19 cellular contexts compared by ENCODE assay signal in the genomic region with DNA sequence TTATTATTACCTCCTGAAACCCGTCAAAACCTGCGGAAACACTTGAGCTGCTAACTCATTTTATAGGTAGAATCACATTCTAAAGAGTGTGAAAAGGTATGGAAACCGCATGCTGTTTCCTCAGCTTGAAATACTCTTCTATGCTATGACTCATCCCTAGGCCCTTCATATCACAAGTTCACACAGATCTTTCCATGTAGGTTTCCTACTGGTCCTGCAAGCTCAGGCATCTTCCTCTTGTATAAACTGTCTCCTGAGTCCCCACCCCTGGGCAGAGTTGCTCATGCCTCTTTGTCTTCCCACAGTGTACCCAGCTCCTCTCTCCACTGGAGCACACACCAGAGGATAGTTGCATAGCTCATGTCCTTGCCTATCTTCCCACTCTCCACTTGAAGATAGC.
DNase-seq lines count a peak whose midpoint lies in the region; ATAC-seq, FAIRE-seq and TF ChIP-seq lines count a peak whose summit lies in the region.
"Had no signal": no experiment of that assay in that cellular context is flagged by ENCODE, and none has a peak within 500 bp of the region (broad histone marks: within the 10 kb centered on the region; RNA-seq: fewer than 3 reads in every experiment).

No MANE protein-coding gene starts in this region.

- TF ChIP-seq CTCF in bronchial epithelial cell (IDR thresholded peaks at IDR 0.05; ENCODE audit: insufficient read depth, low read length, severe bottlenecking) (no peak), lower leg skin (IDR thresholded peaks at IDR 0.05) (no peak), upper lobe of right lung (IDR thresholded peaks at IDR 0.05) (no peak)

- FAIRE-seq in bronchial epithelial cell (lab: Jason Lieb, UNC): peak; percentile 96
- FAIRE-seq: D721Med had no signal

- no peak overlapping the region for H3K27ac Mint-ChIP-seq in activated naive CD4-positive, alpha-beta T cell treated with anti-CD3 and anti-CD28 coated beads, Interleukin-2, amount 50 U/mL, for 72 hours
- H3K27ac Mint-ChIP-seq: B cell; CD4-positive, alpha-beta memory T cell had no signal

- no peaks in the 10 kb centered on the region for H3K4me1 ChIP-seq in upper lobe of right lung
- H3K4me1 ChIP-seq: Peyer's patch had no signal

- peak; percentile 40 to 68 for ATAC-seq in activated naive CD4-positive, alpha-beta T cell treated with anti-CD3 and anti-CD28 coated beads, Interleukin-2, amount 50 U/mL, for 72 hours
- no peak for ATAC-seq in GM18861 (IDR thresholded peaks at IDR 0.05; ENCODE audit: unreplicated experiment)
- ATAC-seq in upper lobe of right lung: no peak

- no peak for TF ChIP-seq POLR2A in lower leg skin (IDR thresholded peaks at IDR 0.05)

- H3K9me3 ChIP-seq in upper lobe of right lung: no peaks in the 10 kb centered on the region
- H3K9me3 ChIP-seq: Peyer's patch had no signal

- H3K36me3 ChIP-seq in bronchial epithelial cell (ENCODE audit: control insufficient read depth, insufficient read depth, low read length) (no peaks in the 10 kb centered on the region), upper lobe of right lung (no peaks in the 10 kb centered on the region)
- H3K36me3 ChIP-seq: Peyer's patch had no signal

- H3K27me3 ChIP-seq in bronchial epithelial cell (ENCODE audit: control insufficient read depth, insufficient read depth, low read length): no peaks in the 10 kb centered on the region
- H3K27me3 ChIP-seq in upper lobe of right lung: no peaks in the 10 kb centered on the region
- H3K27me3 ChIP-seq: Peyer's patch had no signal

- DNase-seq in activated naive CD4-positive, alpha-beta T cell treated with anti-CD3 and anti-CD28 coated beads, Interleukin-2, amount 50 U/mL, for 72 hours (ENCODE audit: low spot score in 2 of 2): no peak
- no peak for DNase-seq in activated naive CD4-positive, alpha-beta T cell (lab: John Stamatoyannopoulos, UW)
- DNase-seq in HPDE6-E6E7 (ENCODE audit: extremely low spot score) (peak; percentile 80), bronchial epithelial cell (ENCODE audit: low read depth) (peak; percentile 99), lower leg skin (ENCODE audit: low spot score in 2 of 2) (peak; percentile 45 to 62), upper lobe of right lung (no peak), retina (no peak)
- DNase-seq: CD4-positive, alpha-beta memory T cell; GF-D8; MM.1S; NCI-H187 treated with DMSO at 0.1 percent for 48 hours; NCI-H2171 treated with DMSO at 0.1 percent for 48 hours; NCI-H510A treated with DMSO at 0.1 percent for 48 hours; Peyer's patch; SHP77 treated with DMSO at 0.1 percent for 48 hours had no signal

- H3K9me3 Mint-ChIP-seq in activated naive CD4-positive, alpha-beta T cell treated with anti-CD3 and anti-CD28 coated beads, Interleukin-2, amount 50 U/mL, for 72 hours: peaks cover 5 to 6% of the 10 kb centered on the region in 2 donors

- peaks cover 5 to 10% of the 10 kb centered on the region in 2 donors for H3K36me3 Mint-ChIP-seq in activated naive CD4-positive, alpha-beta T cell treated with anti-CD3 and anti-CD28 coated beads, Interleukin-2, amount 50 U/mL, for 72 hours
- H3K36me3 Mint-ChIP-seq: CD4-positive, alpha-beta memory T cell had no signal

- H3K27ac ChIP-seq in upper lobe of right lung: no peak overlapping the region
- H3K27ac ChIP-seq: KMS-11, Peyer's patch had no signal

- intact Hi-C loops in lower leg skin (cut with DNase I; ENCODE audit: low total_unique reads) (no loop called here), upper lobe of right lung (cut with DNase I) (no loop called here)

- H3K4me3 ChIP-seq in bronchial epithelial cell (ENCODE audit: low read depth, low read length) (no peak overlapping the region), lower leg skin (ENCODE audit: low read depth, poor library complexity, severe bottlenecking) (no peak overlapping the region), upper lobe of right lung (no peak overlapping the region)
- H3K4me3 ChIP-seq: Peyer's patch had no signal

- 45 to 56% methylated on average over 3 of the region's 3 CpGs for WGBS in lower leg skin, 2 donors

Comparison
In these comparisons a context has a peak if more than half of its experiments do, and no peak if none do; other contexts are left out.
1. ATAC-seq: peak in activated naive CD4-positive, alpha-beta T cell treated with anti-CD3 and anti-CD28 coated beads, Interleukin-2, amount 50 U/mL, for 72 hours (2 of 2); none in GM18861 (single experiment) and upper lobe of right lung (single experiment).
2. DNase-seq: peak in HPDE6-E6E7 (single experiment), bronchial epithelial cell (single experiment) and lower leg skin (2 of 2); none in activated naive CD4-positive, alpha-beta T cell treated with anti-CD3 and anti-CD28 coated beads, Interleukin-2, amount 50 U/mL, for 72 hours (0 of 2), activated naive CD4-positive, alpha-beta T cell (0 of 4), upper lobe of right lung (single experiment) and retina (single experiment).